ENCODE assay signal across 14 cellular contexts in the genomic region with DNA sequence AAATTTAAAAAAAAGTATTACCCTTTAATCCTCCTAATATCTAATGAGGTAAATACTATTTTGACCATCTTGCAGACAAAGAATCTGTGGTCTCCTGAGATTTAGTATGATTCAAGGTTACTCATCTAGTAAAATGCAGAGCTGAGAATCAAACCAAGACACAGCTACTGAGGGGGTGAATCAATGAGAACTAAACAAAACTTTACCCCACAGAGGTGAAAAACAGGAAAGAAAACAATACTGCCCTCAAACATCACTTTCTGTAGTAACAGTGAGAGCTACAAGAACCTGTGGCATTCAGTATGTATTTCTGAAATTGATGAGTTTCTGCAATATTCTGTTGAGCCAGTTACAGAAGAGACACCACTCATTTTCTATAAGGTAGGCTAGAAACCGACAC.
DNase-seq lines count a peak whose midpoint lies in the region; ATAC-seq and TF ChIP-seq lines count a peak whose summit lies in the region.
"Had no signal": no experiment of that assay in that cellular context is flagged by ENCODE, and none has a peak within 500 bp of the region (broad histone marks: within the 10 kb centered on the region; RNA-seq: fewer than 3 reads in every experiment).

No MANE protein-coding gene starts in this region.

- TF ChIP-seq CTCF in BJ (IDR thresholded peaks at IDR 0.05; ENCODE audit: insufficient read depth, low read depth, low read length) (no peak), activated B cell treated with CpG ODN at 0.5 μM for 24 hours (IDR thresholded peaks at IDR 0.05) (no peak)

- no peak overlapping the region for H3K4me3 Mint-ChIP-seq in activated B cell treated with CpG ODN at 0.5 μM for 24 hours

- no peaks in the 10 kb centered on the region for H3K9me3 Mint-ChIP-seq in activated B cell treated with CpG ODN at 0.5 μM for 24 hours

- DNase-seq in BJ (ENCODE audit: low read depth) (peak; percentile 27), activated B cell treated with CpG ODN at 0.5 μM for 24 hours (no peak), kidney tubule cell (ENCODE audit: low spot score) (peak; percentile 66), NK-92 (lab: John Stamatoyannopoulos, UW; ENCODE audit: unreplicated experiment) (no peak), NCI-H510A (lab: John Stamatoyannopoulos, UW) (no peak)
- DNase-seq: Calu3; MM.1S; NCI-H345; stimulated activated naive CD4-positive, alpha-beta T cell had no signal

- intact Hi-C loops in activated B cell treated with CpG ODN at 0.5 μM for 24 hours (cut with micrococcal nuclease): loop anchor here (5.0 kb wide), 1 partner anchor 161 kb away; no protein-coding TSS in a partner anchor

- H3K4me3 ChIP-seq in BJ (ENCODE audit: low read depth, low read length): no peak overlapping the region
- H3K4me3 ChIP-seq: ascending aorta, lung had no signal

- no peaks in the 10 kb centered on the region for H3K27me3 ChIP-seq in BJ (ENCODE audit: control insufficient read depth, insufficient read depth, low read length)
- H3K27me3 ChIP-seq: ascending aorta had no signal

- CTCF ChIA-PET in BJ (lab: Yijun Ruan, JAX) (interaction anchor here (0.8 to 1.0 kb wide), 2 partner anchors 10 to 17 kb away, joined by 3 to 4 read pairs; no protein-coding TSS in a partner anchor), activated B cell treated with CpG ODN at 0.5 μM for 24 hours (lab: Charles Lee) (interaction anchor here (0.9 kb wide), 1 partner anchor 47 kb away, joined by 3 read pairs; no protein-coding TSS in a partner anchor)

- H3K4me1 Mint-ChIP-seq in activated B cell treated with CpG ODN at 0.5 μM for 24 hours: peaks cover 30% of the 10 kb centered on the region

- H3K36me3 ChIP-seq in BJ (ENCODE audit: control insufficient read depth, insufficient read depth, low read length): peaks cover 6% of the 10 kb centered on the region

- POLR2A ChIA-PET in BJ (lab: Charles Lee): no interaction called here
- POLR2A ChIA-PET in activated B cell treated with CpG ODN at 0.5 μM for 24 hours (lab: Charles Lee): interaction anchor here (0.5 to 0.6 kb wide), 2 partner anchors 48 to 124 kb away, joined by 4 to 5 read pairs; no protein-coding TSS in a partner anchor

- H3K36me3 Mint-ChIP-seq in activated B cell treated with CpG ODN at 0.5 μM for 24 hours (ENCODE audit: low read depth): peaks cover 82% of the 10 kb centered on the region

- H3K27me3 Mint-ChIP-seq in activated B cell treated with CpG ODN at 0.5 μM for 24 hours: no peaks in the 10 kb centered on the region

- peak overlapping the region; percentile 25 for H3K27ac Mint-ChIP-seq in activated B cell treated with CpG ODN at 0.5 μM for 24 hours

- ATAC-seq in GM21390 (IDR thresholded peaks at IDR 0.05; ENCODE audit: unreplicated experiment) (peak; percentile 47), activated B cell treated with CpG ODN at 0.5 μM for 24 hours (ENCODE audit: low read depth) (no peak), HG03521 (IDR thresholded peaks at IDR 0.05; ENCODE audit: unreplicated experiment) (no peak), GM21786 (IDR thresholded peaks at IDR 0.05; ENCODE audit: unreplicated experiment) (no peak)

Comparison
In these comparisons a context has a peak if more than half of its experiments do, and no peak if none do; other contexts are left out.
1. DNase-seq: peak in BJ (single experiment) and kidney tubule cell (single experiment); none in activated B cell treated with CpG ODN at 0.5 μM for 24 hours (single experiment), NK-92 (single experiment) and NCI-H510A (single experiment).